8 cellular contexts compared by ENCODE assay signal in genomic region chr17:30906101-30906911, GRCh38. TPM values are rescaled to one million over a fixed set of nuclear protein-coding genes. Genes with fewer than 3 reads are reported as not detected.
DNase-seq lines count a peak whose midpoint lies in the region; ATAC-seq, FAIRE-seq and TF ChIP-seq lines count a peak whose summit lies in the region.

Gene TEFM (minus strand): TSS chr17:30906238. CDS start chr17:30906198, 40 bp downstream.

- peaks cover 7% of the 10 kb centered on the region for H3K36me3 Mint-ChIP-seq in activated naive CD8-positive, alpha-beta T cell treated with anti-CD3 and anti-CD28 coated beads, Interleukin-2, amount 50 U/mL, for 24 hours (ENCODE audit: low read depth)

- no peak for FAIRE-seq in pancreas (lab: Jason Lieb, UNC)

- H3K27ac ChIP-seq in pancreas: peak within 1 kb of the TSS; percentile 72 to 92 (median 82)
- H3K27ac ChIP-seq in thyroid gland: peak within 1 kb of the TSS; percentile 72 to 89 (median 77)

- ATAC-seq in HG02623 (IDR thresholded peaks at IDR 0.05; ENCODE audit: unreplicated experiment) (peak; percentile 74), Right ventricle myocardium superior (ENCODE audit: poor library complexity) (peak; percentile 100), pancreas (peak; percentile 99 to 100 (median 100))
- peak; percentile 99 for ATAC-seq in activated naive CD8-positive, alpha-beta T cell treated with anti-CD3 and anti-CD28 coated beads, Interleukin-2, amount 50 U/mL, for 24 hours

- no peaks in the 10 kb centered on the region for H3K36me3 ChIP-seq in pancreas
- no peaks in the 10 kb centered on the region for H3K36me3 ChIP-seq in thyroid gland

- intact Hi-C loops in Right ventricle myocardium superior (cut with DNase I): no loop called here
- intact Hi-C loops in pancreas (cut with DNase I): no loop called here
- intact Hi-C loops in thyroid gland (cut with DNase I): no loop called here

- H3K4me3 Mint-ChIP-seq in activated naive CD8-positive, alpha-beta T cell treated with anti-CD3 and anti-CD28 coated beads, Interleukin-2, amount 50 U/mL, for 24 hours: peak within 1 kb of the TSS; percentile 93

- H3K4me3 ChIP-seq in pancreas (peak within 1 kb of the TSS; percentile 53 to 80 (median 73)), thyroid gland (replicated peaks in 1 of 3) (peak within 1 kb of the TSS; percentile 38 to 64 (median 62))

- no peaks in the 10 kb centered on the region for H3K27me3 ChIP-seq in pancreas
- no peaks in the 10 kb centered on the region for H3K27me3 ChIP-seq in thyroid gland

- H3K9me3 ChIP-seq in pancreas (no peaks in the 10 kb centered on the region), thyroid gland (no peaks in the 10 kb centered on the region)

- peak within 1 kb of the TSS; percentile 88 for H3K27ac Mint-ChIP-seq in activated naive CD8-positive, alpha-beta T cell treated with anti-CD3 and anti-CD28 coated beads, Interleukin-2, amount 50 U/mL, for 24 hours

- H3K4me1 Mint-ChIP-seq in activated naive CD8-positive, alpha-beta T cell treated with anti-CD3 and anti-CD28 coated beads, Interleukin-2, amount 50 U/mL, for 24 hours: peaks cover 39% of the 10 kb centered on the region

- H3K4me1 ChIP-seq in pancreas (peaks cover 0 to 6% (median 6%) of the 10 kb centered on the region in 3 donors), thyroid gland (peaks cover 5 to 12% of the 10 kb centered on the region in 2 donors)

- TF ChIP-seq CTCF in GM10266 (IDR thresholded peaks at IDR 0.05; ENCODE audit: control insufficient read depth, insufficient read depth, low read depth, missing control alignments) (no peak), pancreas (IDR thresholded peaks at IDR 0.05) (no peak), thyroid gland (IDR thresholded peaks at IDR 0.05) (no peak)

- no peaks in the 10 kb centered on the region for H3K27me3 Mint-ChIP-seq in activated naive CD8-positive, alpha-beta T cell treated with anti-CD3 and anti-CD28 coated beads, Interleukin-2, amount 50 U/mL, for 24 hours

- WGBS in pancreas, 2 donors: 0% methylated on average over 43 to 47 of the region's 47 CpGs
- 0 to 1% methylated on average over 26 to 47 of the region's 47 CpGs for WGBS in thyroid gland, 2 donors

- no peaks in the 10 kb centered on the region for H3K9me3 Mint-ChIP-seq in activated naive CD8-positive, alpha-beta T cell treated with anti-CD3 and anti-CD28 coated beads, Interleukin-2, amount 50 U/mL, for 24 hours

- TF ChIP-seq POLR2A in thyroid gland (IDR thresholded peaks at IDR 0.05): peak in 1 of 2 donors; percentile 56

- DNase-seq in GM10266 (ENCODE audit: extremely low spot score) (peak; percentile 87), NCI-H1105 (lab: John Stamatoyannopoulos, UW) (peak; percentile 80), SW480 (ENCODE audit: low spot score) (peak; percentile 87), Right ventricle myocardium superior (peak; percentile 93), pancreas (peak; percentile 81 to 96 (median 88)), thyroid gland (peak; percentile 82 to 88)
- peak; percentile 90 for DNase-seq in activated naive CD8-positive, alpha-beta T cell treated with anti-CD3 and anti-CD28 coated beads, Interleukin-2, amount 50 U/mL, for 24 hours

RNA-seq across cellular contexts. Expression of gene TEFM, which starts in this region (rescaled TPM):
- 10.2 TPM for total RNA-seq in Right ventricle myocardium superior
- 1 to 10 TPM; 3.2 to 6.9 (median 5.5) TPM for total RNA-seq in pancreas
- polyA plus RNA-seq in pancreas: 1 to 10 TPM; 3.6 to 6.3 TPM
- 10 to 100 TPM in 3 of 4 donors, 1 to 10 TPM in 1; 7.0 to 16.8 (median 13.5) TPM for total RNA-seq in thyroid gland

Comparison
In these comparisons a context has a peak if more than half of its experiments do, and no peak if none do; other contexts are left out.
1. Peak in every context shown above with its lines: DNase-seq, ATAC-seq, H3K4me3 ChIP-seq and H3K27ac ChIP-seq.